In the genomic region with DNA sequence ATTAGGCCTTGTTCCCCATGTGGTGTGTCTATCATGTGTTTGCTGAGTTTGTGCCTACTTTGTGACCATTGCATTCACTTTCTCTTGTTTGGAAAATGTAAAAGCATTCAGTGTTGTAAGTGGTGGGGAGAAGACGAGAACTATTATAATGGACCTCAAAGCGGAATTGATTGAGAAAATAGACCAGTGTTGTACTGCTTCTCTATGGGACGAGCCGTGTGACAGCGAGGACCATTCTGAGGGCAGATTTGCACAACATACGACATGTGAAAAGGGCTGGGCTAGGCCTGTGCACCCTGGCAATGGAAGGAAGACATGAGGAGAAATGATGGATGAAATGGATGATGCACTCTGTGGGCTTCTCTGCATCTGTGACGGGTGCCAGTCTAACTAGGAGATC, we compare ENCODE assay signal across 19 cellular contexts.
DNase-seq lines count a peak whose midpoint lies in the region; ATAC-seq and TF ChIP-seq lines count a peak whose summit lies in the region.
"Had no signal": no experiment of that assay in that cellular context is flagged by ENCODE, and none has a peak within 500 bp of the region (broad histone marks: within the 10 kb centered on the region; RNA-seq: fewer than 3 reads in every experiment).

No MANE protein-coding gene starts in this region.

- DNase-seq in chondrocyte (ENCODE audit: low spot score): peak; percentile 22
- peak; percentile 72 for DNase-seq in pons (ENCODE audit: low spot score)
- no peak for DNase-seq in body of pancreas
- DNase-seq: CD8-positive, alpha-beta T cell; COR-L47; DMS153; DMS79 treated with DMSO at 0.1 percent for 48 hours; EL; H9; IMR-90; KBM-7 had no signal

- no peaks in the 10 kb centered on the region for H3K36me3 ChIP-seq in body of pancreas (replicated peaks in 1 of 2; ENCODE audit: insufficient read depth in 1 of 2, low read depth in 2 of 2)

- no peaks in the 10 kb centered on the region for H3K4me1 ChIP-seq in body of pancreas
- H3K4me1 ChIP-seq: A549 had no signal

- H3K36me3 Mint-ChIP-seq in chondrocyte (ENCODE audit: low read depth): no peaks in the 10 kb centered on the region
- H3K36me3 Mint-ChIP-seq: CD14-positive monocyte; CD8-positive, alpha-beta T cell had no signal

- intact Hi-C loops in body of pancreas (cut with DNase I): no loop called here

- no peaks in the 10 kb centered on the region for H3K4me1 Mint-ChIP-seq in chondrocyte (ENCODE audit: low read depth)

- WGBS in body of pancreas, 2 donors: 81 to 87% methylated on average over 7 of the region's 7 CpGs

- no peak for TF ChIP-seq POLR2A in body of pancreas (IDR thresholded peaks at IDR 0.05)

- peak overlapping the region; percentile 59 for H3K27ac ChIP-seq in layer of hippocampus (ENCODE audit: low read depth, low read length)
- peak overlapping the region; percentile 41 for H3K27ac ChIP-seq in temporal lobe (ENCODE audit: low read depth, low read length)
- no peak overlapping the region for H3K27ac ChIP-seq in body of pancreas
- H3K27ac ChIP-seq: A549 had no signal

- H3K4me3 ChIP-seq in body of pancreas: no peak overlapping the region
- H3K4me3 ChIP-seq: A549, GM23338 had no signal

- H3K27ac Mint-ChIP-seq in chondrocyte (ENCODE audit: unreplicated experiment): no peak overlapping the region
- H3K27ac Mint-ChIP-seq: CD14-positive monocyte; CD8-positive, alpha-beta T cell; GM23338 had no signal

- ATAC-seq in GM18909 (IDR thresholded peaks at IDR 0.05; ENCODE audit: poor library complexity, unreplicated experiment) (no peak), HG02798 (IDR thresholded peaks at IDR 0.05; ENCODE audit: poor library complexity, unreplicated experiment) (no peak), body of pancreas (no peak), GM18520 (IDR thresholded peaks at IDR 0.05; ENCODE audit: unreplicated experiment) (no peak)
- ATAC-seq: A549; CD8-positive, alpha-beta T cell; GM23338 had no signal

- TF ChIP-seq CTCF in chondrocyte (IDR thresholded peaks at IDR 0.05) (no peak), body of pancreas (IDR thresholded peaks at IDR 0.05) (no peak)

- peaks cover 32% of the 10 kb centered on the region for H3K27me3 Mint-ChIP-seq in chondrocyte (ENCODE audit: low read depth)

- H3K9me3 ChIP-seq in body of pancreas: no peaks in the 10 kb centered on the region
- H3K9me3 ChIP-seq: A549 had no signal

- no peak overlapping the region for H3K4me3 Mint-ChIP-seq in chondrocyte (ENCODE audit: unreplicated experiment)
- H3K4me3 Mint-ChIP-seq: CD14-positive monocyte; CD8-positive, alpha-beta T cell; GM23338; H9 had no signal

- H3K9me3 Mint-ChIP-seq in chondrocyte (ENCODE audit: low read depth): no peaks in the 10 kb centered on the region
- H3K9me3 Mint-ChIP-seq: CD8-positive, alpha-beta T cell; GM23338; H9 had no signal

- H3K27me3 ChIP-seq in layer of hippocampus (ENCODE audit: control insufficient read depth, insufficient read depth, low read length) (no peaks in the 10 kb centered on the region), body of pancreas (no peaks in the 10 kb centered on the region)

Comparison
In these comparisons a context has a peak if more than half of its experiments do, and no peak if none do; other contexts are left out.
1. DNase-seq: peak in chondrocyte (single experiment) and pons (single experiment); none in body of pancreas (0 of 4).
2. H3K27ac ChIP-seq: peak in layer of hippocampus (single experiment) and temporal lobe (single experiment); none in body of pancreas (0 of 4).